ENCODE assay signal across 32 cellular contexts in the genomic region with DNA sequence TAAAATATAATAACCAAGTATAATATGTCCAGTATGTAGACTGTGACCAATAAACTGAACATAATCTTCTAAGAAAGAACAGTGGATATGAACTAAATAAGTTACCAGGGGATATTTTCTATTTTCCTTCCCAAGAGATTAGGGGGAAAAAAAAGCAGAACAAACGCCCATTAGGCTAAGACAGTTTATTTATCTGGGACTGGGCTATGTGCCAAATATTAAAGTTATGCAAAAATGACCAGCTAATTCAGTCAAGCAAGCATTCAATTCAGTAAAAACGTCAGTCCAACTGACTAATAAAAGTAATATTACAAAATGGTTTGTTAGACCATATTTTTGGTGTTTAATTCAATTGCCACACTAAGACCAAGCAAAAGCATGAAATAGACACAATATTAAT.
DNase-seq lines count a peak whose midpoint lies in the region; ATAC-seq and TF ChIP-seq lines count a peak whose summit lies in the region.
"Had no signal": no experiment of that assay in that cellular context is flagged by ENCODE, and none has a peak within 500 bp of the region (broad histone marks: within the 10 kb centered on the region; RNA-seq: fewer than 3 reads in every experiment).

No MANE protein-coding gene starts in this region.

- POLR2A ChIA-PET in A673 (lab: Charles Lee; ENCODE audit: low non-redundant PET): no interaction called here

- H3K9me3 ChIP-seq in A673 (ENCODE audit: low read depth, low read length, poor library complexity, severe bottlenecking): no peaks in the 10 kb centered on the region
- H3K9me3 ChIP-seq: esophagus muscularis mucosa, right atrium auricular region, thoracic aorta had no signal

- peaks cover 6% of the 10 kb centered on the region for H3K4me1 Mint-ChIP-seq in Calu3 (ENCODE audit: low read depth, unreplicated experiment)
- H3K4me1 Mint-ChIP-seq: activated naive CD4-positive, alpha-beta T cell treated with anti-CD3 and anti-CD28 coated beads, Interleukin-2, amount 50 U/mL, for 24 hours; CD14-positive monocyte; stimulated activated naive CD8-positive, alpha-beta T cell treated with anti-CD3 and anti-CD28 coated beads, Interleukin-15, amount 100 ng/mL, for 72 hours had no signal

- DNase-seq in A673 (ENCODE audit: low spot score): peak; percentile 9
- DNase-seq in NCI-H1105 treated with DMSO at 0.1 percent for 48 hours (lab: John Stamatoyannopoulos, UW): peak; percentile 49
- peak; percentile 57 to 65 for DNase-seq in cardiac fibroblast (ENCODE audit: low read depth in 2 of 2)
- peak; percentile 48 for DNase-seq in fibroblast of villous mesenchyme (ENCODE audit: low read depth)
- DNase-seq in MV-4-11 (lab: John Stamatoyannopoulos, UW): no peak
- no peak for DNase-seq in Calu3
- no peak for DNase-seq in cardiac septum (ENCODE audit: low spot score)
- DNase-seq: activated CD4-positive, alpha-beta T cell treated with anti-CD3 and anti-CD28 coated beads for 48 hours; activated CD8-positive, alpha-beta memory T cell treated with anti-CD3 and anti-CD28 coated beads for 24 hours; activated T-cell treated with anti-CD3 and anti-CD28 coated beads for 4 hours; amygdala; DMS79 treated with DMSO at 0.1 percent for 48 hours; endodermal cell; GM23248; hippocampal formation; left colon; NCI-H2029 treated with DMSO at 0.1 percent for 48 hours; NCI-H526; Right ventricle myocardium superior; stimulated activated CD4-positive, alpha-beta T cell treated with anti-CD3 and anti-CD28 coated beads, Interleukin-12 subunit alpha, Interleukin-12 subunit beta, amount 100 ng/mL, for 4 hours; stimulated activated CD4-positive, alpha-beta T cell treated with anti-CD3 and anti-CD28 coated beads, Interleukin-2, amount 100 ng/mL, for 48 hours; stimulated activated naive CD8-positive, alpha-beta T cell treated with anti-CD3 and anti-CD28 coated beads, Interleukin-15, amount 100 ng/mL, for 72 hours had no signal

- H3K36me3 ChIP-seq in A673 (ENCODE audit: insufficient read depth, low read length, poor library complexity, severe bottlenecking): no peaks in the 10 kb centered on the region
- H3K36me3 ChIP-seq: cardiac muscle cell, esophagus muscularis mucosa, neural progenitor cell, right atrium auricular region, thoracic aorta had no signal

- TF ChIP-seq CTCF in A673 (conservative IDR thresholded peaks at IDR 0.05; ENCODE audit: low read depth, low read length): no peak
- no peak for TF ChIP-seq CTCF in cardiac fibroblast (IDR thresholded peaks at IDR 0.05; ENCODE audit: low read depth, low read length)
- TF ChIP-seq CTCF in fibroblast of villous mesenchyme (IDR thresholded peaks at IDR 0.05; ENCODE audit: insufficient read depth, low read depth, low read length): no peak
- no peak for TF ChIP-seq CTCF in Calu3 (IDR thresholded peaks at IDR 0.05; ENCODE audit: unreplicated experiment)

- no peaks in the 10 kb centered on the region for H3K36me3 Mint-ChIP-seq in Calu3 (ENCODE audit: insufficient read depth, unreplicated experiment)
- H3K36me3 Mint-ChIP-seq: activated naive CD4-positive, alpha-beta T cell treated with anti-CD3 and anti-CD28 coated beads, Interleukin-2, amount 50 U/mL, for 24 hours; CD14-positive monocyte; neural progenitor cell had no signal

- no peak overlapping the region for H3K27ac ChIP-seq in A673 (ENCODE audit: low read depth, low read length, poor library complexity, severe bottlenecking)
- H3K27ac ChIP-seq: cardiac muscle cell, esophagus muscularis mucosa, GM23248, neural progenitor cell, right atrium auricular region, thoracic aorta had no signal

- no peaks in the 10 kb centered on the region for H3K27me3 Mint-ChIP-seq in Calu3 (ENCODE audit: unreplicated experiment)
- H3K27me3 Mint-ChIP-seq: dendritic cell treated with granulocyte-macrophage colony-stimulating factor and Interleukin-4, amounts not matched to agents 40 ng/mL and 50 ng/mL, for 4 days had no signal

- intact Hi-C loops in A673 (cut with micrococcal nuclease; ENCODE audit: unreplicated experiment) (no loop called here), Calu3 (cut with micrococcal nuclease; ENCODE audit: unreplicated experiment) (no loop called here), cardiac septum (cut with DNase I) (no loop called here)

- CTCF ChIA-PET in A673 (lab: Charles Lee) (no interaction called here), Calu3 (lab: Charles Lee) (no interaction called here)

- H3K27ac Mint-ChIP-seq in Calu3 (ENCODE audit: unreplicated experiment): no peak overlapping the region
- H3K27ac Mint-ChIP-seq: activated naive CD4-positive, alpha-beta T cell treated with anti-CD3 and anti-CD28 coated beads, Interleukin-2, amount 50 U/mL, for 24 hours; CD14-positive monocyte; dendritic cell treated with granulocyte-macrophage colony-stimulating factor and Interleukin-4, amounts not matched to agents 40 ng/mL and 50 ng/mL, for 4 days; endodermal cell; neural progenitor cell; stimulated activated naive CD8-positive, alpha-beta T cell treated with anti-CD3 and anti-CD28 coated beads, Interleukin-15, amount 100 ng/mL, for 72 hours; T-helper 2 cell treated with Interferon-gamma antibody and Interleukin-4, amounts not matched to agents 5 μg/mL and 100 μg/mL, for 36 hours had no signal

- no peak for ATAC-seq in GM21381 (IDR thresholded peaks at IDR 0.05; ENCODE audit: unreplicated experiment)
- ATAC-seq: left colon; stimulated activated naive CD8-positive, alpha-beta T cell treated with anti-CD3 and anti-CD28 coated beads, Interleukin-15, amount 100 ng/mL, for 72 hours had no signal

- H3K4me3 Mint-ChIP-seq in Calu3 (ENCODE audit: low read depth, unreplicated experiment): no peak overlapping the region
- H3K4me3 Mint-ChIP-seq: activated naive CD4-positive, alpha-beta T cell treated with anti-CD3 and anti-CD28 coated beads, Interleukin-2, amount 50 U/mL, for 24 hours; CD14-positive monocyte; dendritic cell treated with granulocyte-macrophage colony-stimulating factor and Interleukin-4, amounts not matched to agents 40 ng/mL and 50 ng/mL, for 4 days; endodermal cell; neural progenitor cell; stimulated activated naive CD8-positive, alpha-beta T cell treated with anti-CD3 and anti-CD28 coated beads, Interleukin-15, amount 100 ng/mL, for 72 hours; T-helper 2 cell treated with Interferon-gamma antibody and Interleukin-4, amounts not matched to agents 5 μg/mL and 100 μg/mL, for 36 hours had no signal

- peaks cover 3% of the 10 kb centered on the region for H3K9me3 Mint-ChIP-seq in Calu3 (ENCODE audit: low read depth, unreplicated experiment)
- H3K9me3 Mint-ChIP-seq: CD14-positive monocyte; dendritic cell treated with granulocyte-macrophage colony-stimulating factor and Interleukin-4, amounts not matched to agents 40 ng/mL and 50 ng/mL, for 4 days; endodermal cell; neural progenitor cell; stimulated activated naive CD8-positive, alpha-beta T cell treated with anti-CD3 and anti-CD28 coated beads, Interleukin-15, amount 100 ng/mL, for 72 hours; T-helper 2 cell treated with Interferon-gamma antibody and Interleukin-4, amounts not matched to agents 5 μg/mL and 100 μg/mL, for 36 hours had no signal

- no peaks in the 10 kb centered on the region for H3K4me1 ChIP-seq in A673 (ENCODE audit: insufficient read depth, low read length, poor library complexity, severe bottlenecking)
- H3K4me1 ChIP-seq: esophagus muscularis mucosa, right atrium auricular region had no signal

- H3K4me3 ChIP-seq in A673 (ENCODE audit: low read depth, low read length, poor library complexity, severe bottlenecking) (no peak overlapping the region), cardiac fibroblast (replicated peaks in 1 of 2; ENCODE audit: low read depth in 2 of 2, low read length in 2 of 2) (no peak overlapping the region), fibroblast of villous mesenchyme (ENCODE audit: low read depth, low read length) (no peak overlapping the region)
- H3K4me3 ChIP-seq: cardiac muscle cell, esophagus muscularis mucosa, GM23248, neural progenitor cell, right atrium auricular region, thoracic aorta had no signal

- BruUV-seq in A673 (replicated peaks; lab: Mats Ljungman, UMichigan) (no TSS peak), Calu3 (replicated peaks; lab: Mats Ljungman, UMichigan) (no TSS peak)

- no peaks in the 10 kb centered on the region for H3K27me3 ChIP-seq in A673 (replicated peaks; ENCODE audit: insufficient read depth, low read depth, low read length, poor library complexity)
- H3K27me3 ChIP-seq: cardiac muscle cell, esophagus muscularis mucosa, neural progenitor cell, right atrium auricular region had no signal

Comparison
In these comparisons a context has a peak if more than half of its experiments do, and no peak if none do; other contexts are left out.
1. DNase-seq: peak in A673 (single experiment), NCI-H1105 treated with DMSO at 0.1 percent for 48 hours (single experiment), cardiac fibroblast (2 of 2) and fibroblast of villous mesenchyme (single experiment); none in MV-4-11 (single experiment), Calu3 (single experiment) and cardiac septum (single experiment).